8 cellular contexts compared by ENCODE assay signal in the genomic region with DNA sequence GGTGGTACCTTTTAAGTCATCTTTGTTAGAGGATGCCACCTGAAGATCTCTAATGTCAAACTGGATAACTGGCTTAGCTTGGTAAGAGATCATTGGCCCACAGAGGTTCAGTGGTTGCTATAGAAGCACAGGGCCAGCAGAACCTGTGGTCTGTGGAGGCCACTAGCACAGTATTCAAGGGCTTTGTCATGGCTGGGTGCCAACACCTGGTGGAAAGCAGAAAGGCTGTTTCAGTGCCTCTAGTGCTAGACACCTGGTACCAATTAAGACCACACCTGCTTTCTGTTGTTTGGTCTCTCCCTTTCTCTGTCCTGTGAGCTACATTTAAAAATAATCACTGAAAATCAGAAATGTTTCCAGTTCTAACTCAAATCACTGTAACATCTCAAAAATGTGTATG. TPM values are rescaled to one million over a fixed set of nuclear protein-coding genes. Genes with fewer than 3 reads are reported as not detected.
DNase-seq lines count a peak whose midpoint lies in the region; ATAC-seq and TF ChIP-seq lines count a peak whose summit lies in the region.

No MANE protein-coding gene starts in this region.

- H3K4me1 Mint-ChIP-seq in osteocyte (ENCODE audit: unreplicated experiment), result no peaks in the 10 kb centered on the region

- H3K9me3 Mint-ChIP-seq in osteocyte (ENCODE audit: unreplicated experiment), result no peaks in the 10 kb centered on the region

- H3K27ac Mint-ChIP-seq in osteocyte (ENCODE audit: unreplicated experiment), result no peak overlapping the region

- H3K27me3 ChIP-seq in body of pancreas, result no peaks in the 10 kb centered on the region

- H3K4me1 ChIP-seq in body of pancreas, result peaks cover 9% of the 10 kb centered on the region

- no peak overlapping the region for H3K4me3 ChIP-seq in body of pancreas

- ATAC-seq in GM18867 (IDR thresholded peaks at IDR 0.05; ENCODE audit: unreplicated experiment), result peak; percentile 93
- ATAC-seq in HG02571 (IDR thresholded peaks at IDR 0.05; ENCODE audit: unreplicated experiment), result peak; percentile 89
- peak; percentile 67 for ATAC-seq in body of pancreas

- intact Hi-C loops in body of pancreas (cut with DNase I) (no loop called here), posterior cingulate gyrus (cut with DNase I) (no loop called here)

- H3K36me3 ChIP-seq in body of pancreas (replicated peaks in 1 of 2; ENCODE audit: insufficient read depth in 1 of 2, low read depth in 2 of 2), result no peaks in the 10 kb centered on the region

- peak; percentile 87 for DNase-seq in NCI-H1105 (lab: John Stamatoyannopoulos, UW)
- peak; percentile 50 to 84 (median 72) for DNase-seq in body of pancreas
- no peak for DNase-seq in osteocyte (ENCODE audit: extremely low spot score, unreplicated experiment)
- DNase-seq in superior temporal gyrus (ENCODE audit: extremely low spot score), result no peak
- no peak for DNase-seq in EL
- DNase-seq in posterior cingulate gyrus, result no peak

- no peaks in the 10 kb centered on the region for H3K27me3 Mint-ChIP-seq in osteocyte (ENCODE audit: unreplicated experiment)

- TF ChIP-seq CTCF in body of pancreas (IDR thresholded peaks at IDR 0.05) (no peak), osteocyte (IDR thresholded peaks at IDR 0.05) (no peak)

- no peak overlapping the region for H3K27ac ChIP-seq in body of pancreas

- H3K4me3 Mint-ChIP-seq in osteocyte (ENCODE audit: unreplicated experiment), result no peak overlapping the region

- no peak for TF ChIP-seq POLR2A in body of pancreas (IDR thresholded peaks at IDR 0.05)

- H3K9me3 ChIP-seq in body of pancreas, result no peaks in the 10 kb centered on the region

- H3K36me3 Mint-ChIP-seq in osteocyte (ENCODE audit: unreplicated experiment), result no peaks in the 10 kb centered on the region

RNA-seq across cellular contexts. Expression of gene PCGF5, which starts 10.0 kb away (rescaled TPM):
- total RNA-seq in body of pancreas (10 to 100 TPM; 25.7 to 33.3 TPM), osteocyte (27.8 and 31.2 TPM in 2 replicates)

Comparison
In these comparisons a context has a peak if more than half of its experiments do, and no peak if none do; other contexts are left out.
1. DNase-seq: peak in NCI-H1105 (single experiment) and body of pancreas (4 of 4); none in osteocyte (single experiment), superior temporal gyrus (single experiment), EL (single experiment) and posterior cingulate gyrus (0 of 10).
2. Peak in every context shown above with its lines, with median percentiles within 50 percentile points of each other: ATAC-seq.